9 cellular contexts compared by ENCODE assay signal in the genomic region with DNA sequence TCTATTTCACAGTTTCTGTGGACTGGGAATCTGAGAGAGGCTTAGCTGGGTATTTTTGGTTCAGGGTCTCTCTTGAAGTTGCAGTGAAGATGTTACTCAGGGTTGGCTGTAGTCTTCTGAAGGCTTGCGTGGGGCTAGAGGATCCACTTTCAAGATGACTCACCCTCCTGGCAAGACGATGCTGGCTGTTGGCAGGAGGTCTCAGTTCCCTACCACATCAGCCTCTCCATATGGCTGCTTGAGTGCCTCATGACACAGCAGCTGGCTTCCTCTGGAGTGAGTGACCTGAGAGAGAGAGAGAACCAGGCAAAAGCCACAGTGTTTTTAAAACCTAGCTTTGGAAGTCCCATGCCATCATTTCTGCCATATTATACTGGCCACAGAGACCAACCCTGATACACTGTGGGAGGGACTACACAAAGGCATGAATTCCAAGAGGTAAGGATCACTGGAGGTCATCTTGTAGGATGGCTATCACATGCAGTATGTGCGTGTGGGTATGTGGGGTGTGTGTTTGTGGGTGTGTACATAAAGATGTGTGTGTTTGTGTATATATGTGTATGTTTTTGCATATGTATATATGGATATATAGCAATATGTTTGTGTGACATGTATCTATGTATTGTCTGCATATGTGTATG. TPM values are rescaled to one million over a fixed set of nuclear protein-coding genes. Genes with fewer than 3 reads are reported as not detected.
DNase-seq lines count a peak whose midpoint lies in the region; ATAC-seq and TF ChIP-seq lines count a peak whose summit lies in the region.
"Had no signal": no experiment of that assay in that cellular context is flagged by ENCODE, and none has a peak within 500 bp of the region (broad histone marks: within the 10 kb centered on the region; RNA-seq: fewer than 3 reads in every experiment).

No MANE protein-coding gene starts in this region.

- TF ChIP-seq CTCF in WERI-Rb-1 (IDR thresholded peaks at IDR 0.05; ENCODE audit: low read depth, low read length): no peak

- H3K4me3 ChIP-seq in WERI-Rb-1 (ENCODE audit: low read depth, low read length): no peak overlapping the region

- peaks cover 2% of the 10 kb centered on the region for H3K4me1 Mint-ChIP-seq in T-helper 17 cell

- H3K9me3 ChIP-seq in T-helper 17 cell (ENCODE audit: control insufficient read depth, low read length, poor library complexity, severe bottlenecking) (no peaks in the 10 kb centered on the region), WERI-Rb-1 (ENCODE audit: severe bottlenecking) (no peaks in the 10 kb centered on the region)

- peaks cover 26% of the 10 kb centered on the region for H3K27me3 Mint-ChIP-seq in T-helper 17 cell

- no peak overlapping the region for H3K27ac Mint-ChIP-seq in T-helper 17 cell

- no peak overlapping the region for H3K4me3 Mint-ChIP-seq in T-helper 17 cell
- H3K4me3 Mint-ChIP-seq: nephron had no signal

- peak; percentile 50 for DNase-seq in NCI-H82 (lab: John Stamatoyannopoulos, UW)
- no peak for DNase-seq in NCI-H82 treated with DMSO at 0.1 percent for 48 hours (lab: John Stamatoyannopoulos, UW; ENCODE audit: unreplicated experiment)
- DNase-seq in NCI-H2196 (lab: John Stamatoyannopoulos, UW; ENCODE audit: unreplicated experiment): peak; percentile 78
- DNase-seq in dedifferentiated amniotic fluid mesenchymal stem cell (ENCODE audit: extremely low spot score): peak; percentile 96
- peak; percentile 56 for DNase-seq in renal cortical epithelial cell (ENCODE audit: low read depth)
- no peak for DNase-seq in T-helper 17 cell
- DNase-seq in WERI-Rb-1: no peak

- H3K36me3 Mint-ChIP-seq in T-helper 17 cell (ENCODE audit: low read depth): peaks cover 8% of the 10 kb centered on the region

- ATAC-seq in HG02870 (IDR thresholded peaks at IDR 0.05; ENCODE audit: unreplicated experiment): peak; percentile 63
- no peak for ATAC-seq in T-helper 17 cell

- no peaks in the 10 kb centered on the region for H3K36me3 ChIP-seq in WERI-Rb-1

- H3K27me3 ChIP-seq in WERI-Rb-1 (ENCODE audit: insufficient read depth, low read depth, severe bottlenecking): no peaks in the 10 kb centered on the region

- no peak overlapping the region for H3K27ac ChIP-seq in WERI-Rb-1

RNA-seq across cellular contexts. Expression of a gene that starts 25.1 kb away (rescaled TPM):
- total RNA-seq in renal cortical epithelial cell (53.1 and 61.0 TPM in 2 replicates), T-helper 17 cell (100 to 1,000 TPM in 1 of 2 donors, 10 to 100 TPM in 1; 81.3 to 107 TPM)

RNA-seq across cellular contexts. Expression of a gene that starts 30.1 kb away (rescaled TPM):
- not detected in 2 replicates for total RNA-seq in renal cortical epithelial cell
- not detected for total RNA-seq in T-helper 17 cell

RNA-seq across cellular contexts. Expression of a gene that starts 53.4 kb away (rescaled TPM):
- 0.35 and 0.52 TPM in 2 replicates for total RNA-seq in renal cortical epithelial cell
- total RNA-seq in T-helper 17 cell: 1 to 10 TPM in 1 of 2 donors, not detected in 1; 2.6 TPM

RNA-seq across cellular contexts. Expression of a gene that starts 55.5 kb away (rescaled TPM):
- 0.30 and 0.69 TPM in 2 replicates for total RNA-seq in renal cortical epithelial cell
- not detected for total RNA-seq in T-helper 17 cell

Comparison
In these comparisons a context has a peak if more than half of its experiments do, and no peak if none do; other contexts are left out.
1. DNase-seq: peak in NCI-H82 (single experiment), NCI-H2196 (single experiment), dedifferentiated amniotic fluid mesenchymal stem cell (single experiment) and renal cortical epithelial cell (single experiment); none in NCI-H82 treated with DMSO at 0.1 percent for 48 hours (single experiment), T-helper 17 cell (0 of 3) and WERI-Rb-1 (single experiment).